In genomic region chr10:78406648-78407008, GRCh38 we compare ENCODE assay signal across 1 cellular context.
TF ChIP-seq lines count a peak whose summit lies in the region.

No MANE protein-coding gene starts in this region.

TF ChIP-seq in HCT116, 20 proteins besides CTCF, POLR2A, EP300 and RAD21 (continued from another document):
- TF ChIP-seq REST (IDR thresholded peaks at IDR 0.05; ENCODE audit: low read depth) = no peak
- no peak for TF ChIP-seq CEBPB (IDR thresholded peaks at IDR 0.05; ENCODE audit: low read depth)
- TF ChIP-seq POLR2AphosphoS5 (IDR thresholded peaks at IDR 0.05; ENCODE audit: low read depth, low read length) = no peak
- TF ChIP-seq EZH2 (IDR thresholded peaks at IDR 0.05) = no peak
- no peak for TF ChIP-seq EGR1 (IDR thresholded peaks at IDR 0.05; ENCODE audit: low read depth)
- no peak for TF ChIP-seq SP1 (IDR thresholded peaks at IDR 0.05; ENCODE audit: low read depth)
